In the genomic region with DNA sequence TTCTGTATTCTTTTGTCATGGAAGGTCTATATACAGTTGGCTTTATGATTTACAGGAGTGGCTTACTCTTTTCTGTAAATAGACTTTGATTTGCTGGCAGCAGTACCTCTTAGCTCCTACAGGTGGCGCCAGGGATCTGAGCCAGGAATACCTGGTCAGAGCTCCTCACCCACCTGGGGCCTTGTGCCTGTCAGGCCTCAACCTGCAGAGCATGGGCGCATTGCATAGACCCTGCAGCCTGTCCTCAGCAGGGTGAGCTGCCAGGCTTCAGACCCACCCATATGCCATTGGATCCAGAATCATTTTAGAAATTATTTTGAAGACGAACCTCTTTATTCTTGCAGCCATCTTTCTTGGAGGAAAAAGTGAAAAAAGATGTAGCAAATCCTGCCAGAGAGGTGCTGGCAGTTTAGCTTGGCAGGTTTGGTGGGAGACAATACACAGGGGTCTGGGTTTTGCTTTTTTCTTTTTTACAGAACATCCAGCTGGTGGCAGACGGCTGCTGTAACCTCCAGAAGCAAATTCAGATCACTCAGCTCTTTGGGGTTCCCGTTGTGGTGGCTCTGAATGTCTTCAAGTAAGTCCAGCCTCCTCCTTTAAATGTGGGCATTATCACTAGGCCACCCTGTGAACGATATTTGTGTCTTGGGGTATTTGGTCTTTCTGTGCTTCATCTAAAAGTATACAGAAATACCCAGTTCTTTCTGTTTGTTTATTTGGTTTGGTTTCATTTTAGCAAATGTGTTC, we compare ENCODE assay signal across 1 cellular context.
TF ChIP-seq lines count a peak whose summit lies in the region.

No MANE protein-coding gene starts in this region.

TF ChIP-seq in HepG2, 621 proteins besides CTCF, POLR2A, EP300 and RAD21 (continued from another document):
- TF ChIP-seq HNF1A (IDR thresholded peaks at IDR 0.05; ENCODE audit: low read depth) (0 out of 2 replicates have a peak, but pooled peaks have one; percentile 36), HNF1A (CRISPR knock-in tag; IDR thresholded peaks at IDR 0.05; ENCODE audit: borderline replicate concordance) (no peak), MED1 (CRISPR knock-in tag; IDR thresholded peaks at IDR 0.05) (peak; percentile 80), CBX5 (CRISPR knock-in tag; IDR thresholded peaks at IDR 0.05; ENCODE audit: borderline replicate concordance) (peak; percentile 60; the same call in 1 of the 2 replicates), NFIB (CRISPR knock-in tag; IDR thresholded peaks at IDR 0.05; ENCODE audit: borderline replicate concordance) (no peak), SP2 (CRISPR knock-in tag; IDR thresholded peaks at IDR 0.05) (no peak), ISL2 (CRISPR knock-in tag; IDR thresholded peaks at IDR 0.05) (no peak), ZNF292 (CRISPR knock-in tag; IDR thresholded peaks at IDR 0.05; ENCODE audit: borderline replicate concordance, low read depth) (no peak), ZBTB34 (CRISPR knock-in tag; IDR thresholded peaks at IDR 0.05) (no peak), NR2F1 (CRISPR knock-in tag; IDR thresholded peaks at IDR 0.05) (no peak), FOXP1 (IDR thresholded peaks at IDR 0.05) (no peak), FOXP1 (CRISPR knock-in tag; IDR thresholded peaks at IDR 0.05) (0 out of 2 replicates have a peak, but pooled peaks have one; percentile 28), EHMT2 (IDR thresholded peaks at IDR 0.05; ENCODE audit: borderline replicate concordance, low read depth, low read length) (no peak), ISX (CRISPR knock-in tag; conservative IDR thresholded peaks at IDR 0.05) (no peak), ZNF574 (CRISPR knock-in tag; IDR thresholded peaks at IDR 0.05) (0 out of 2 replicates have a peak, but pooled peaks have one; percentile 32), ZNF232 (CRISPR knock-in tag; IDR thresholded peaks at IDR 0.05; ENCODE audit: borderline replicate concordance) (no peak; the same call in 1 of the 2 replicates), YY1 (IDR thresholded peaks at IDR 0.05; ENCODE audit: insufficient read depth, insufficient replicate concordance, low read depth, low read length) (peak; percentile 60), E2F2 (CRISPR knock-in tag; IDR thresholded peaks at IDR 0.05; ENCODE audit: borderline replicate concordance) (no peak), RFXANK (CRISPR knock-in tag; IDR thresholded peaks at IDR 0.05) (no peak), RNF219 (CRISPR knock-in tag; IDR thresholded peaks at IDR 0.05) (no peak)
